Comparison of ENCODE assay signal across 8 cellular contexts in the genomic region with DNA sequence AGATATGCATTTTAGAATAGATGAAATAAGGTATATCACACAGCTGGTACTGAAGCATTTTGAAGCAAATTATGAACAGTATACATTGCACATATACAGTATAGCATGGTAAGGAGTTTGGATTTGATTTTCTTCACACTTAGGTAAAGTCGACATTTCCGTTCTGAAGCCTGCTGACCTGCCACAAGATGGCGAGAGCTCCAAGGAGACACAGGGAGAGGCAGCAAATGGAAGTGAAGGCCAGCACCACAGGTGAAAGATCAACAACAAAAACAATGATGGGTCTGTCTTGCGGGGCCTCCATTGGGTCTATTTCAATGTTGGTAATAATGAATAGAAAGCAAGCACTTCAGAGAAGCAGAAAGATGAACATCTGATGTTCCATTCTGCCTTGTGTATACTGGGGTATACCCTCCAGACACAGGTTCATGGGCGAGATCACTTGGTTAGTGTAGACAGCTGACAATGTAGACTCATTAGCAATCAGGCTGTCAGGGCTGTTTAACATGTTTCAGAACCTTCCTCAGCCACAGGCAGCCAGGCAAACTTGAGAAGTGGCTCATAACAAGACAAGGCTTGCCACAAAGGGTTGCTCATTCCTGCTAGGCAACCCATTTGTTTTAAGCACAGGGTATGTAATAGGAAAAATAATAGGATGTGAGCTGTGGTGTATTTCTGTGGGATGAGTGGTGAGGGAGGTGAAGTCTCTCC. TPM values are rescaled to one million over a fixed set of nuclear protein-coding genes. Genes with fewer than 3 reads are reported as not detected.
A peak's percentile ranks its signal among the peaks of the same experiment; 100 is the strongest.
DNase-seq lines count a peak whose midpoint lies in the region; ATAC-seq and TF ChIP-seq lines count a peak whose summit lies in the region.

No MANE protein-coding gene starts in this region.

- H3K9me3 Mint-ChIP-seq in activated T-helper 2 cell treated with anti-CD3 and anti-CD28 coated beads, Interferon-gamma antibody, Interleukin-2, Interleukin-4, amounts not matched to agents 10 μg/mL and 5 μg/mL and 100 μg/mL, durations not matched to agents 14 hours and 24 hours and 36 hours, result no peaks in the 10 kb centered on the region

- ATAC-seq in GM19463 (IDR thresholded peaks at IDR 0.05; ENCODE audit: unreplicated experiment), result peak; percentile 63
- no peak for ATAC-seq in gastrocnemius medialis

- in situ Hi-C loops in gastrocnemius medialis (cut with MboI; ENCODE audit: low sequenced_read_pairs in 4 of 4), result no loop called here

- no peak overlapping the region for H3K4me3 Mint-ChIP-seq in activated T-helper 2 cell treated with anti-CD3 and anti-CD28 coated beads, Interferon-gamma antibody, Interleukin-2, Interleukin-4, amounts not matched to agents 10 μg/mL and 5 μg/mL and 100 μg/mL, durations not matched to agents 14 hours and 24 hours and 36 hours (ENCODE audit: low read depth)

- no peak for TF ChIP-seq POLR2A in NB4 (IDR thresholded peaks at IDR 0.05; ENCODE audit: extremely low read depth, insufficient read length)
- TF ChIP-seq POLR2A in gastrocnemius medialis (IDR thresholded peaks at IDR 0.05), result no peak

- no peak overlapping the region for H3K27ac Mint-ChIP-seq in activated T-helper 2 cell treated with anti-CD3 and anti-CD28 coated beads, Interferon-gamma antibody, Interleukin-2, Interleukin-4, amounts not matched to agents 10 μg/mL and 5 μg/mL and 100 μg/mL, durations not matched to agents 14 hours and 24 hours and 36 hours

- peaks cover 1% of the 10 kb centered on the region for H3K4me1 Mint-ChIP-seq in activated T-helper 2 cell treated with anti-CD3 and anti-CD28 coated beads, Interferon-gamma antibody, Interleukin-2, Interleukin-4, amounts not matched to agents 10 μg/mL and 5 μg/mL and 100 μg/mL, durations not matched to agents 14 hours and 24 hours and 36 hours (ENCODE audit: low read depth)

- intact Hi-C loops in activated T-helper 2 cell treated with anti-CD3 and anti-CD28 coated beads, Interferon-gamma antibody, Interleukin-2, Interleukin-4, amounts not matched to agents 10 μg/mL and 5 μg/mL and 100 μg/mL, durations not matched to agents 14 hours and 24 hours and 36 hours (cut with micrococcal nuclease), result loop anchor here (2.0 kb wide), 1 partner anchor 311 kb away; no protein-coding TSS in a partner anchor
- intact Hi-C loops in gastrocnemius medialis (cut with DNase I; ENCODE audit: low total_unique reads), result no loop called here

- TF ChIP-seq CTCF in NB4 (IDR thresholded peaks at IDR 0.05; ENCODE audit: low read depth, low read length) (peak; percentile 29), gastrocnemius medialis (IDR thresholded peaks at IDR 0.05 in 4 of 5, conservative IDR thresholded peaks at IDR 0.05 in 1 of 5) (peak in 1 of 5 experiments; percentile 21)

- DNase-seq in NCI-H1436 (lab: John Stamatoyannopoulos, UW), result peak; percentile 30
- DNase-seq in NCI-H1436 treated with DMSO at 0.1 percent for 48 hours (lab: John Stamatoyannopoulos, UW), result no peak
- DNase-seq in NB4 (ENCODE audit: low read depth), result peak; percentile 33
- DNase-seq in activated T-helper 2 cell treated with anti-CD3 and anti-CD28 coated beads, Interferon-gamma antibody, Interleukin-2, Interleukin-4, amounts not matched to agents 10 μg/mL and 5 μg/mL and 100 μg/mL, durations not matched to agents 14 hours and 24 hours and 36 hours (ENCODE audit: low spot score), result peak; percentile 8
- peak; percentile 49 for DNase-seq in kidney tubule cell (ENCODE audit: low spot score)
- no peak for DNase-seq in gastrocnemius medialis
- no peak for DNase-seq in activated CD4-positive, CD25-positive, alpha-beta regulatory T cell (lab: John Stamatoyannopoulos, UW)

- no peaks in the 10 kb centered on the region for H3K27me3 ChIP-seq in gastrocnemius medialis

- no peaks in the 10 kb centered on the region for H3K36me3 ChIP-seq in gastrocnemius medialis

- H3K36me3 Mint-ChIP-seq in activated T-helper 2 cell treated with anti-CD3 and anti-CD28 coated beads, Interferon-gamma antibody, Interleukin-2, Interleukin-4, amounts not matched to agents 10 μg/mL and 5 μg/mL and 100 μg/mL, durations not matched to agents 14 hours and 24 hours and 36 hours (ENCODE audit: low read depth), result no peaks in the 10 kb centered on the region

- no peak overlapping the region for H3K27ac ChIP-seq in gastrocnemius medialis

- no peaks in the 10 kb centered on the region for H3K4me1 ChIP-seq in gastrocnemius medialis

- H3K9me3 ChIP-seq in gastrocnemius medialis, result no peaks in the 10 kb centered on the region

- H3K27me3 Mint-ChIP-seq in activated T-helper 2 cell treated with anti-CD3 and anti-CD28 coated beads, Interferon-gamma antibody, Interleukin-2, Interleukin-4, amounts not matched to agents 10 μg/mL and 5 μg/mL and 100 μg/mL, durations not matched to agents 14 hours and 24 hours and 36 hours (ENCODE audit: low read depth), result no peaks in the 10 kb centered on the region

- no peak overlapping the region for H3K4me3 ChIP-seq in NB4 (ENCODE audit: low read depth, low read length)
- no peak overlapping the region for H3K4me3 ChIP-seq in gastrocnemius medialis

RNA-seq across cellular contexts. Expression of gene NOX1, which starts 21.4 kb away (rescaled TPM):
- not detected in 2 replicates for total RNA-seq in activated T-helper 2 cell treated with anti-CD3 and anti-CD28 coated beads, Interferon-gamma antibody, Interleukin-2, Interleukin-4, amounts not matched to agents 10 μg/mL and 5 μg/mL and 100 μg/mL, durations not matched to agents 14 hours and 24 hours and 36 hours
- not detected for total RNA-seq in gastrocnemius medialis

RNA-seq across cellular contexts. Expression of gene XKRX, which starts 33.2 kb away (rescaled TPM):
- 0.23 and 0.25 TPM in 2 replicates for total RNA-seq in activated T-helper 2 cell treated with anti-CD3 and anti-CD28 coated beads, Interferon-gamma antibody, Interleukin-2, Interleukin-4, amounts not matched to agents 10 μg/mL and 5 μg/mL and 100 μg/mL, durations not matched to agents 14 hours and 24 hours and 36 hours
- total RNA-seq in gastrocnemius medialis, result under 1 TPM in 3 of 4 donors, not detected in 1; 0.13 to 0.90 (median 0.16) TPM

Comparison
In these comparisons a context has a peak if more than half of its experiments do, and no peak if none do; other contexts are left out.
1. DNase-seq: peak in NCI-H1436 (single experiment), NB4 (single experiment), activated T-helper 2 cell treated with anti-CD3 and anti-CD28 coated beads, Interferon-gamma antibody, Interleukin-2, Interleukin-4, amounts not matched to agents 10 μg/mL and 5 μg/mL and 100 μg/mL, durations not matched to agents 14 hours and 24 hours and 36 hours (single experiment) and kidney tubule cell (single experiment); none in NCI-H1436 treated with DMSO at 0.1 percent for 48 hours (single experiment), gastrocnemius medialis (0 of 2) and activated CD4-positive, CD25-positive, alpha-beta regulatory T cell (0 of 4).